8 cellular contexts compared by ENCODE assay signal in the genomic region with DNA sequence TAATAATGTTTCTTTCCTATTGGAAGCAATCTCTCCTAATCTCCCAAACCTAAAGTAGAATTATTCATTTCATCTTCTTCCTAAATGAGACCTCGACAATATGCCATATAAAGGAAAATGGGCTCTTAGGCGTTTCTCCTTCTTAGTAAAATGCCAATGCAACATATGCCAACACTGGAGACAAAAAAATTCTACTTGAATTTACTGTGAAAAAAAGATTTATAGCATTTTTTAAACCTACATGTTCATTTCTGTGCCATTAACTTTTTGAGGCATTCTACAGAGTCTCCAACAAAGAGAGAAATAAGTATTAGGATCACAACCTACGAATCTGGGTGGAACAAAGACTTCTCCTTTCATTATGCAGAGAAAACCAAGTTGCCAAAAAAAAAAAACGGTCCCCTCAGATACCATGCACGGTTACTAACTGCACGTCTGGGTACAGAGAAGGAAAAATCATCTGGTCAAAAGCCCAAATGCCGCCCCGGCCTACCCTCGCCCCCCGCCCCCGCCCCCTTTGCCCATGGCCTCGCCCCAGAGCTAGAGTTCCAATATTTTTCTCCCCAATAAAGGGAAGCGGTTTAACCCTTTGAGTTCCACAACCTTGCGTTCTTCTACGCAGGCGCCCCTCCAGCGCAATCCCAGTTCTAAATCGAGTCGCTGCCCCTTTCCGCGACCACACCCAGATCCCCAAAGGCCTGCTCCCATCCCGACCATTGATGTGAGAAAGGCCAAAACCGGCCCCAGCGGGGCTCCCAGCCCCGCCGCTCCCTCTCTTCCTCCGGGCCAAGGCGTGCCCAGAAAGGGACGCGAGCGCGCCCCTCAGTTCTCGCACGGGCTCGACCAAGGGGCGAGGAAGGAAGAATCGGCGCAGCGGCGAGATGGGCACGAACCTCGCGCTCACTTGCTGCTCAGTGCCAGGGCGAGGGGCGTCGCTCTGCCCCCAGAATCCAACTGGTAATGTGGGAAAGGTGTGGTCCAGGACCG. TPM values are rescaled to one million over a fixed set of nuclear protein-coding genes. Genes with fewer than 3 reads are reported as not detected.
A peak's percentile ranks its signal among the peaks of the same experiment; 100 is the strongest.
DNase-seq lines count a peak whose midpoint lies in the region; ATAC-seq, FAIRE-seq and TF ChIP-seq lines count a peak whose summit lies in the region.

No MANE protein-coding gene starts in this region.

- CTCF ChIA-PET in BJ (lab: Yijun Ruan, JAX): interaction anchor here (0.6 kb wide), 1 partner anchor 34 kb away, joined by 3 read pairs; no protein-coding TSS in a partner anchor

- H3K27me3 ChIP-seq in BJ (ENCODE audit: control insufficient read depth, insufficient read depth, low read length) (no peaks in the 10 kb centered on the region), RWPE2 (ENCODE audit: insufficient read depth, poor library complexity, severe bottlenecking) (no peaks in the 10 kb centered on the region), small intestine (ENCODE audit: control insufficient read depth in 2 of 2, insufficient read depth in 2 of 2, low read length in 2 of 2) (no peaks in the 10 kb centered on the region)

- 3% methylated on average over 43 to 47 of the region's 47 CpGs for WGBS in small intestine, 3 donors

- POLR2A ChIA-PET in BJ (lab: Charles Lee): interaction anchor here (0.6 kb wide), 1 partner anchor 48 kb away, joined by 3 read pairs; no protein-coding TSS in a partner anchor

- ATAC-seq in GM18909 (IDR thresholded peaks at IDR 0.05; ENCODE audit: poor library complexity, unreplicated experiment): peak; percentile 28
- ATAC-seq in HG03139 (IDR thresholded peaks at IDR 0.05; ENCODE audit: unreplicated experiment): peak; percentile 13
- peak; percentile 40 for ATAC-seq in RWPE2 (ENCODE audit: low read depth)

- H3K27ac ChIP-seq in RWPE2 (ENCODE audit: poor library complexity, severe bottlenecking) (peak overlapping the region; percentile 51), caudate nucleus (ENCODE audit: low read depth, low read length) (peak overlapping the region; percentile 71), small intestine (ENCODE audit: low read depth in 1 of 2, low read length in 1 of 2) (peak overlapping the region; percentile 85 to 88)

- DNase-seq in BJ (ENCODE audit: low read depth) (no peak), RWPE2 (ENCODE audit: low spot score) (no peak), caudate nucleus (lab: John Stamatoyannopoulos, UW) (peak in 38 of 61 donors; percentile 3 to 71 (median 41)), iris pigment epithelial cell (ENCODE audit: low read depth) (peak; percentile 34), small intestine (peak; percentile 20), NCI-H2029 treated with DMSO at 0.1 percent for 48 hours (lab: John Stamatoyannopoulos, UW) (no peak)

- H3K9me3 ChIP-seq in RWPE2 (ENCODE audit: severe bottlenecking) (no peaks in the 10 kb centered on the region), small intestine (ENCODE audit: control insufficient read depth, low read depth) (no peaks in the 10 kb centered on the region)

- 0 out of 2 replicates have a peak, but pooled peaks have one; percentile 5 for TF ChIP-seq CTCF in BJ (IDR thresholded peaks at IDR 0.05; ENCODE audit: insufficient read depth, low read depth, low read length)
- TF ChIP-seq CTCF in RWPE2 (IDR thresholded peaks at IDR 0.05; ENCODE audit: poor library complexity, severe bottlenecking): no peak

- H3K4me3 ChIP-seq in BJ (ENCODE audit: low read depth, low read length) (peak overlapping the region; percentile 99), RWPE2 (ENCODE audit: severe bottlenecking) (peak overlapping the region; percentile 88), small intestine (ENCODE audit: low read depth in 1 of 2, low read length in 2 of 2) (peak overlapping the region; percentile 63 to 96)

- FAIRE-seq in small intestine (lab: Jason Lieb, UNC): no peak

- H3K36me3 ChIP-seq in BJ (ENCODE audit: control insufficient read depth, insufficient read depth, low read length): no peaks in the 10 kb centered on the region
- no peaks in the 10 kb centered on the region for H3K36me3 ChIP-seq in RWPE2 (ENCODE audit: low read depth)
- no peaks in the 10 kb centered on the region for H3K36me3 ChIP-seq in small intestine (ENCODE audit: control insufficient read depth in 2 of 2, insufficient read depth in 2 of 2, low read length in 2 of 2)

- no peaks in the 10 kb centered on the region for H3K4me1 ChIP-seq in RWPE2 (ENCODE audit: insufficient read depth, poor library complexity, severe bottlenecking)
- no peaks in the 10 kb centered on the region for H3K4me1 ChIP-seq in small intestine (ENCODE audit: control insufficient read depth in 2 of 2, insufficient read depth in 1 of 2, low read depth in 1 of 2, low read length in 1 of 2)

RNA-seq across cellular contexts. Expression of gene WDR47, which starts 1.0 kb away (rescaled TPM):
- 7.3 and 12.8 TPM in 2 replicates for polyA plus RNA-seq in BJ (2011; rRNA removed)
- polyA minus RNA-seq in BJ (2011; rRNA and poly(A)+ RNA removed): 5.8 and 6.4 TPM in 2 replicates
- 1 to 10 TPM; 2.7 to 4.5 (median 4.3) TPM for polyA plus RNA-seq in small intestine

RNA-seq across cellular contexts. Expression of gene TAF13, which starts 34.9 kb away (rescaled TPM):
- polyA plus RNA-seq in BJ (2011; rRNA removed) (14.7 and 63.7 TPM in 2 replicates), small intestine (10 to 100 TPM; 34.9 to 49.2 (median 40.5) TPM)
- 12.1 and 15.4 TPM in 2 replicates for polyA minus RNA-seq in BJ (2011; rRNA and poly(A)+ RNA removed)

RNA-seq across cellular contexts. Expression of gene TMEM167B, which starts 49.6 kb away (rescaled TPM):
- 31.0 and 48.8 TPM in 2 replicates for polyA plus RNA-seq in BJ (2011; rRNA removed)
- 8.7 and 9.9 TPM in 2 replicates for polyA minus RNA-seq in BJ (2011; rRNA and poly(A)+ RNA removed)
- polyA plus RNA-seq in small intestine: 10 to 100 TPM; 11.4 to 18.1 (median 16.2) TPM

Comparison
In these comparisons a context has a peak if more than half of its experiments do, and no peak if none do; other contexts are left out.
1. DNase-seq: peak in caudate nucleus (38 of 61), iris pigment epithelial cell (single experiment) and small intestine (single experiment); none in BJ (single experiment), RWPE2 (single experiment) and NCI-H2029 treated with DMSO at 0.1 percent for 48 hours (single experiment).
2. Peak in every context shown above with its lines, with median percentiles within 50 percentile points of each other: H3K4me3 ChIP-seq, ATAC-seq and H3K27ac ChIP-seq.